32 cellular contexts compared by ENCODE assay signal in the genomic region with DNA sequence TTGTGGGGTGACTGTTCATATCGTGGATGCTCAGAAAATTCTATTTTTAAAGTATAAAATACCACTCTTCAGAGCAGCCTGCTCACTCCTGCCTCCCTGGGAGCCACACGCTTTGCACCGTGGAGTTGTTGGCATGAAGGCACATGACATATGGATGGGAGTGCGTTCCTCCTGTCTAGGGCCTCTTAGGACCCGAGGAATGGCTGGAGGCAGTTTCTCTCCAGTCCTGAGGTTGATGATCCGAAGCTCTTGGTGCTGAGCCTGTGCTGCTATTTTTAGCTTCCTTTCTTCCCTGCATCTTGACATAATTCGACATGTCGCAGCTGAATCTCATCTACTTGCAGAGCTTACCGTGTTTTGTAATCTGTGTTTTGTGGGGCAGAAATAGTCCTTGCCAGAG.
DNase-seq lines count a peak whose midpoint lies in the region; ATAC-seq and TF ChIP-seq lines count a peak whose summit lies in the region.
"Had no signal": no experiment of that assay in that cellular context is flagged by ENCODE, and none has a peak within 500 bp of the region (broad histone marks: within the 10 kb centered on the region; RNA-seq: fewer than 3 reads in every experiment).

No MANE protein-coding gene starts in this region.

- H3K9ac ChIP-seq in BLaER1 = no peak overlapping the region
- H3K9ac ChIP-seq: SK-N-SH had no signal

- in situ Hi-C loops in gastrocnemius medialis (cut with MboI; ENCODE audit: low sequenced_read_pairs in 4 of 4) = no loop called here

- H3K9me3 ChIP-seq in BLaER1 (no peaks in the 10 kb centered on the region), SJCRH30 (replicated peaks) (no peaks in the 10 kb centered on the region), gastrocnemius medialis (no peaks in the 10 kb centered on the region)
- H3K9me3 ChIP-seq: A549, ascending aorta, BE2C, Caco-2, prostate gland, SK-N-SH, thoracic aorta, vagina had no signal

- DNase-seq in NCI-H446 treated with DMSO at 0.1 percent for 48 hours (lab: John Stamatoyannopoulos, UW) (peak; percentile 89), epidermal melanocyte (ENCODE audit: insufficient read length, low spot score) (peak; percentile 56), osteocyte (ENCODE audit: extremely low spot score, unreplicated experiment) (peak; percentile 38), SJCRH30 (no peak), gastrocnemius medialis (no peak)
- DNase-seq: activated CD4-positive, alpha-beta memory T cell treated with anti-CD3 and anti-CD28 coated beads, Interleukin-2, amount 10 ng/mL, durations not matched to agents 7 days and 5 days; activated CD4-positive, CD25-positive, alpha-beta regulatory T cell treated with anti-CD3 and anti-CD28 coated beads, Interleukin-2, amount 50 U/mL, for 72 hours; activated naive CD8-positive, alpha-beta T cell treated with anti-CD3 and anti-CD28 coated beads for 36 hours; BE2C; Caco-2; DND-41; HCEC 1CT; left cardiac atrium; NCI-H1417; NCI-H2081; NCI-H510A; SK-N-SH; stimulated activated CD4-positive, alpha-beta T cell treated with anti-CD3 and anti-CD28 coated beads, Interleukin-4, amount 100 ng/mL, for 4 hours; T-helper 17 cell had no signal

- H3K4me3 Mint-ChIP-seq in osteocyte (ENCODE audit: unreplicated experiment) = no peak overlapping the region
- H3K4me3 Mint-ChIP-seq: activated CD4-positive, alpha-beta memory T cell treated with anti-CD3 and anti-CD28 coated beads, Interleukin-2, amount 10 ng/mL, durations not matched to agents 7 days and 5 days; activated naive CD8-positive, alpha-beta T cell treated with anti-CD3 and anti-CD28 coated beads for 36 hours; memory B cell; neural crest cell; stimulated activated memory B cell treated with anti-CD40 and anti-IgM and Interleukin-4, amounts not matched to agents 10 μg/mL and 1 μg/mL and 100 μg/mL, for 72 hours; T-helper 17 cell had no signal

- ATAC-seq in GM18517 (IDR thresholded peaks at IDR 0.05; ENCODE audit: unreplicated experiment) (no peak), GM21619 (IDR thresholded peaks at IDR 0.05; ENCODE audit: unreplicated experiment) (no peak), gastrocnemius medialis (no peak)
- ATAC-seq: A549; K562; left cardiac atrium; stimulated activated memory B cell treated with anti-CD40 and anti-IgM and Interleukin-4, amounts not matched to agents 10 μg/mL and 1 μg/mL and 100 μg/mL, for 72 hours; T-helper 17 cell had no signal

- H3K27me3 ChIP-seq in BLaER1 (no peaks in the 10 kb centered on the region), SJCRH30 (peaks cover 54% of the 10 kb centered on the region), gastrocnemius medialis (peaks cover 2 to 7% (median 7%) of the 10 kb centered on the region in 3 donors)
- H3K27me3 ChIP-seq: ascending aorta, vagina had no signal

- H3K4me3 ChIP-seq in BLaER1 = no peak overlapping the region
- no peak overlapping the region for H3K4me3 ChIP-seq in SJCRH30
- no peak overlapping the region for H3K4me3 ChIP-seq in gastrocnemius medialis
- H3K4me3 ChIP-seq: A549, ascending aorta, K562, prostate gland, thoracic aorta, vagina had no signal

- H3K4me2 ChIP-seq in BLaER1 = peak overlapping the region; percentile 22
- H3K4me2 ChIP-seq: A549, SK-N-SH had no signal

- no peak for TF ChIP-seq POLR2A in gastrocnemius medialis (IDR thresholded peaks at IDR 0.05)

- peaks cover 100% of the 10 kb centered on the region for H4K20me1 ChIP-seq in BLaER1

- H3K27ac Mint-ChIP-seq in osteocyte (ENCODE audit: unreplicated experiment) = no peak overlapping the region
- H3K27ac Mint-ChIP-seq: activated CD4-positive, alpha-beta memory T cell treated with anti-CD3 and anti-CD28 coated beads, Interleukin-2, amount 10 ng/mL, durations not matched to agents 7 days and 5 days; activated naive CD8-positive, alpha-beta T cell treated with anti-CD3 and anti-CD28 coated beads for 36 hours; memory B cell; stimulated activated memory B cell treated with anti-CD40 and anti-IgM and Interleukin-4, amounts not matched to agents 10 μg/mL and 1 μg/mL and 100 μg/mL, for 72 hours; T-helper 17 cell had no signal

- peaks cover 4% of the 10 kb centered on the region for H3K9me3 Mint-ChIP-seq in osteocyte (ENCODE audit: unreplicated experiment)
- H3K9me3 Mint-ChIP-seq: activated CD4-positive, alpha-beta memory T cell treated with anti-CD3 and anti-CD28 coated beads, Interleukin-2, amount 10 ng/mL, durations not matched to agents 7 days and 5 days; activated naive CD8-positive, alpha-beta T cell treated with anti-CD3 and anti-CD28 coated beads for 36 hours; neural crest cell; stimulated activated memory B cell treated with anti-CD40 and anti-IgM and Interleukin-4, amounts not matched to agents 10 μg/mL and 1 μg/mL and 100 μg/mL, for 72 hours had no signal

- TF ChIP-seq CTCF in osteocyte (IDR thresholded peaks at IDR 0.05) (no peak), gastrocnemius medialis (IDR thresholded peaks at IDR 0.05 in 4 of 5, conservative IDR thresholded peaks at IDR 0.05 in 1 of 5) (no peak)

- H3K4me1 ChIP-seq in BLaER1 (peaks cover 96% of the 10 kb centered on the region), SJCRH30 (no peaks in the 10 kb centered on the region), gastrocnemius medialis (no peaks in the 10 kb centered on the region)
- H3K4me1 ChIP-seq: A549, ascending aorta, BE2C, Caco-2, prostate gland, vagina had no signal

- H3K36me3 ChIP-seq in BLaER1 (peaks cover 89% of the 10 kb centered on the region), SJCRH30 (no peaks in the 10 kb centered on the region), gastrocnemius medialis (no peaks in the 10 kb centered on the region)
- H3K36me3 ChIP-seq: ascending aorta, BE2C, prostate gland, thoracic aorta, vagina had no signal

- peaks cover 2% of the 10 kb centered on the region for H3K27me3 Mint-ChIP-seq in osteocyte (ENCODE audit: unreplicated experiment)

- H3K27ac ChIP-seq in BLaER1 (no peak overlapping the region), SJCRH30 (no peak overlapping the region), gastrocnemius medialis (no peak overlapping the region)
- H3K27ac ChIP-seq: A549, ascending aorta, prostate gland, RWPE1, thoracic aorta, vagina had no signal

- no peaks in the 10 kb centered on the region for H3K4me1 Mint-ChIP-seq in osteocyte (ENCODE audit: unreplicated experiment)
- H3K4me1 Mint-ChIP-seq: activated CD4-positive, alpha-beta memory T cell treated with anti-CD3 and anti-CD28 coated beads, Interleukin-2, amount 10 ng/mL, durations not matched to agents 7 days and 5 days; activated naive CD8-positive, alpha-beta T cell treated with anti-CD3 and anti-CD28 coated beads for 36 hours; memory B cell; stimulated activated memory B cell treated with anti-CD40 and anti-IgM and Interleukin-4, amounts not matched to agents 10 μg/mL and 1 μg/mL and 100 μg/mL, for 72 hours; T-helper 17 cell had no signal

- intact Hi-C loops in gastrocnemius medialis (cut with DNase I; ENCODE audit: low total_unique reads) = no loop called here

- H3K36me3 Mint-ChIP-seq in osteocyte (ENCODE audit: unreplicated experiment) = no peaks in the 10 kb centered on the region
- H3K36me3 Mint-ChIP-seq: activated naive CD8-positive, alpha-beta T cell treated with anti-CD3 and anti-CD28 coated beads for 36 hours; memory B cell; stimulated activated memory B cell treated with anti-CD40 and anti-IgM and Interleukin-4, amounts not matched to agents 10 μg/mL and 1 μg/mL and 100 μg/mL, for 72 hours had no signal

Comparison
In these comparisons a context has a peak if more than half of its experiments do, and no peak if none do; other contexts are left out.
1. DNase-seq: peak in NCI-H446 treated with DMSO at 0.1 percent for 48 hours (single experiment), epidermal melanocyte (single experiment) and osteocyte (single experiment); none in SJCRH30 (0 of 2) and gastrocnemius medialis (0 of 2).